Comparison of ENCODE assay signal across 24 cellular contexts in the genomic region with DNA sequence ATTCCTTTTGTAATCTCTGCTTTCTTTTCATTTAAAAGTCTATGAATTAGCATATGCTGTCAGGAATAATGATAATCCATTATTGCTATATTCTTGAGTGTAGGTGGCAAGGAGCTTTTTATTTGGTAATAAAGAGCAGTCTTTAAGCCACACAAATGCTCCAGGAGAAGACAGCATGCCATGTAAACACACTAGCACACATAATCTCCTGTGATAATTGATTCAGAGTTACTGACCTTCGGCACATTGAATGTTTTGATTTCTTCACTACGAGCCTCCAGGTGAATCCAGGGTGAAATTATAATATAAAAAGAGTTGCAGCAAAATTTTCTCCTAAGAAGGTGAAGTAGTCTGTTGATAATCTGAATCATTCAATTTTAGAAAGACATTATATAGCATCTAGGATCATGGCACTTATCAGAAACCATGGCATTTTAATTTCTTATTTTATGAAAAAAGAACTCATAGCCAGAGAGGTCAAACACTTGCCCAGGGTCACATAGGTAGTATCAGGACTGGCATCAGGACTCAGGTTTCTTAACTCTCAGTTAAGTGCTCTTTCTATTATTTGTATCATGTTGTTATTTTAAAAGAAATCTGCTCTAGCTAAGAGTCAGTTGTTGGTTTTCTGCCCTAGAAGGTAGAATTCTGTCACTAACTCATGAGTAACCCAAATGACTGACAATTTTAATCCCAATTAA. TPM values are rescaled to one million over a fixed set of nuclear protein-coding genes. Genes with fewer than 3 reads are reported as not detected.
DNase-seq lines count a peak whose midpoint lies in the region; ATAC-seq and TF ChIP-seq lines count a peak whose summit lies in the region.
"Had no signal": no experiment of that assay in that cellular context is flagged by ENCODE, and none has a peak within 500 bp of the region (broad histone marks: within the 10 kb centered on the region; RNA-seq: fewer than 3 reads in every experiment).

No MANE protein-coding gene starts in this region.

- DNase-seq in HCT116 (ENCODE audit: low read depth, low spot score) (no peak), LNCaP clone FGC (ENCODE audit: low read depth) (peak; percentile 72), caudate nucleus (lab: John Stamatoyannopoulos, UW) (no peak), right lobe of liver (no peak), tibial nerve (ENCODE audit: low spot score in 2 of 2) (no peak), left cardiac atrium (no peak), dedifferentiated amniotic fluid mesenchymal stem cell (ENCODE audit: extremely low spot score) (no peak)
- no peak for DNase-seq in activated CD4-positive, alpha-beta T cell treated with anti-CD3 and anti-CD28 coated beads for 1 hour
- DNase-seq: 8988T; ACHN; BE2C; C1 segment of cervical spinal cord; CD4-positive, alpha-beta memory T cell; CD4-positive, CD25-positive, alpha-beta regulatory T cell; CD8-positive, alpha-beta memory T cell; COR-L47; DMS 273 treated with DMSO at 0.1 percent for 48 hours; DMS153; DMS53; DMS79; DND-41; EL; GDM1 had no signal

- BruUV-seq in HCT116 (replicated peaks; lab: Mats Ljungman, UMichigan), result no TSS peak

- RAD21 ChIA-PET in HCT116 (lab: Charles Lee; ENCODE audit: low non-redundant PET in 1 of 2, low total read pairs in 2 of 2, uncharacterized antibody in 2 of 2, unreplicated experiment in 2 of 2), result no interaction called here

- H3K36me3 ChIP-seq in HCT116 (ENCODE audit: control insufficient read depth in 1 of 2, insufficient read depth in 2 of 2, low read length in 2 of 2) (no peaks in the 10 kb centered on the region), right lobe of liver (no peaks in the 10 kb centered on the region), tibial nerve (no peaks in the 10 kb centered on the region)
- H3K36me3 ChIP-seq: BE2C, BLaER1 had no signal

- intact Hi-C loops in HCT116 (cut with micrococcal nuclease), result no loop called here
- intact Hi-C loops in right lobe of liver (cut with DNase I), result no loop called here
- intact Hi-C loops in left cardiac atrium (cut with DNase I), result no loop called here

- no peaks in the 10 kb centered on the region for H3K9me2 ChIP-seq in HCT116 (ENCODE audit: insufficient read depth)

- H3K9me3 ChIP-seq in HCT116 (ENCODE audit: control insufficient read depth in 1 of 2, insufficient read depth in 1 of 2, low read depth in 1 of 2, low read length in 2 of 2), result no peaks in the 10 kb centered on the region
- no peaks in the 10 kb centered on the region for H3K9me3 ChIP-seq in right lobe of liver
- no peaks in the 10 kb centered on the region for H3K9me3 ChIP-seq in tibial nerve
- H3K9me3 ChIP-seq: BE2C, BLaER1 had no signal

- H3K27ac ChIP-seq in HCT116 (ENCODE audit: low read depth, low read length) (no peak overlapping the region), caudate nucleus (ENCODE audit: low read depth, low read length) (peak overlapping the region; percentile 14), right lobe of liver (no peak overlapping the region), tibial nerve (no peak overlapping the region)
- H3K27ac ChIP-seq: BLaER1 had no signal

- no peak for TF ChIP-seq EP300 in tibial nerve (IDR thresholded peaks at IDR 0.05)

- CTCF ChIA-PET in HCT116 (lab: Charles Lee), result no interaction called here

- no peaks in the 10 kb centered on the region for H3K79me2 ChIP-seq in HCT116 (ENCODE audit: insufficient read depth, low read length)

- ATAC-seq in HCT116, result no peak
- peak; percentile 92 to 99 (median 96) for ATAC-seq in right lobe of liver
- no peak for ATAC-seq in left cardiac atrium

- 29% methylated on average over 2 of the region's 2 CpGs for WGBS in right lobe of liver (ENCODE audit: insufficient coverage, low coverage, low lambda C conversion rate, missing lambda C conversion rate)
- 78 to 84% methylated on average over 2 of the region's 2 CpGs for WGBS in tibial nerve, 2 donors

- H3K27me3 ChIP-seq in HCT116 (ENCODE audit: insufficient read depth, low read length) (no peaks in the 10 kb centered on the region), right lobe of liver (no peaks in the 10 kb centered on the region), tibial nerve (no peaks in the 10 kb centered on the region)
- H3K27me3 ChIP-seq: BLaER1 had no signal

- H3K9ac ChIP-seq in HCT116 (ENCODE audit: low read length), result no peak overlapping the region
- H3K9ac ChIP-seq: BLaER1 had no signal

- peak overlapping the region; percentile 37 for H2AFZ ChIP-seq in HCT116 (ENCODE audit: low read depth, low read length, poor library complexity, severe bottlenecking)

- no peaks in the 10 kb centered on the region for H3K4me1 ChIP-seq in HCT116 (ENCODE audit: control insufficient read depth in 1 of 2, insufficient read depth in 2 of 2, low read length in 2 of 2)
- H3K4me1 ChIP-seq in right lobe of liver, result peaks cover 0 to 7% (median 0%) of the 10 kb centered on the region in 4 donors
- H3K4me1 ChIP-seq in tibial nerve, result no peaks in the 10 kb centered on the region
- H3K4me1 ChIP-seq: BE2C had no signal

- TF ChIP-seq POLR2A in HCT116 (IDR thresholded peaks at IDR 0.05; ENCODE audit: borderline replicate concordance, extremely low read depth, insufficient read depth, insufficient read length) (no peak), right lobe of liver (IDR thresholded peaks at IDR 0.05) (no peak), tibial nerve (IDR thresholded peaks at IDR 0.05) (no peak)

- H3K4me3 ChIP-seq in HCT116 (replicated peaks in 1 of 2; ENCODE audit: low read depth in 1 of 2, low read length in 2 of 2) (no peak overlapping the region), LNCaP clone FGC (ENCODE audit: low read depth, low read length) (no peak overlapping the region), right lobe of liver (no peak overlapping the region), tibial nerve (no peak overlapping the region)
- H3K4me3 ChIP-seq: BLaER1 had no signal

- POLR2A ChIA-PET in HCT116 (lab: Charles Lee), result no interaction called here

- no peak overlapping the region for H3K4me2 ChIP-seq in HCT116 (ENCODE audit: low read length)
- H3K4me2 ChIP-seq: BLaER1 had no signal

- no peaks in the 10 kb centered on the region for H4K20me1 ChIP-seq in HCT116 (ENCODE audit: insufficient read depth)
- H4K20me1 ChIP-seq: BLaER1 had no signal

- TF ChIP-seq RAD21 in HCT116 (IDR thresholded peaks at IDR 0.05; ENCODE audit: low read depth), result no peak

- TF ChIP-seq CTCF in HCT116 (IDR thresholded peaks at IDR 0.05 in 2 of 3, conservative IDR thresholded peaks at IDR 0.05 in 1 of 3; ENCODE audit: borderline replicate concordance in 1 of 3, insufficient read depth in 1 of 3, low read depth in 2 of 3, low read length in 2 of 3) (no peak), LNCaP clone FGC (IDR thresholded peaks at IDR 0.05; ENCODE audit: control insufficient read depth, extremely low read depth, insufficient read depth) (no peak), right lobe of liver (IDR thresholded peaks at IDR 0.05) (no peak), tibial nerve (IDR thresholded peaks at IDR 0.05) (no peak)

TF ChIP-seq in HCT116, 20 proteins besides CTCF, POLR2A, EP300 and RAD21:
- TF ChIP-seq, protein P1, sequence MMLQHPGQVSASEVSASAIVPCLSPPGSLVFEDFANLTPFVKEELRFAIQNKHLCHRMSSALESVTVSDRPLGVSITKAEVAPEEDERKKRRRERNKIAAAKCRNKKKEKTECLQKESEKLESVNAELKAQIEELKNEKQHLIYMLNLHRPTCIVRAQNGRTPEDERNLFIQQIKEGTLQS (IDR thresholded peaks at IDR 0.05), result no peak
- TF ChIP-seq FOSL1 (IDR thresholded peaks at IDR 0.05; ENCODE audit: low read depth), result no peak
- no peak for TF ChIP-seq SP1 (IDR thresholded peaks at IDR 0.05; ENCODE audit: low read depth)
- no peak for TF ChIP-seq SRF (IDR thresholded peaks at IDR 0.05; ENCODE audit: low read depth)

RNA-seq across cellular contexts. Expression of gene DHX36, which starts 21.3 kb away (rescaled TPM):
- 49.9 TPM for total RNA-seq in HCT116 (2021; ENCODE audit: unreplicated experiment)
- 14.9 and 18.1 TPM in 2 replicates for polyA plus RNA-seq in HCT116 (2012)
- 10 to 100 TPM; 17.6 to 39.1 (median 22.7) TPM for total RNA-seq in right lobe of liver
- 10 to 100 TPM; 60.6 to 73.5 (median 64.5) TPM for total RNA-seq in tibial nerve
- 10 to 100 TPM; 31.4 to 54.2 TPM for total RNA-seq in left cardiac atrium

Comparison
In these comparisons a context has a peak if more than half of its experiments do, and no peak if none do; other contexts are left out.
1. ATAC-seq: peak in right lobe of liver (4 of 4); none in HCT116 (single experiment) and left cardiac atrium (0 of 2).